Comparison of ENCODE assay signal across 8 cellular contexts in genomic region chr3:74127261-74127660, GRCh38.
"Had no signal": no experiment of that assay in that cellular context is flagged by ENCODE, and none has a peak within 500 bp of the region (broad histone marks: within the 10 kb centered on the region; RNA-seq: fewer than 3 reads in every experiment).

No MANE protein-coding gene starts in this region.

- H3K4me3 ChIP-seq: GM23248, GM23338, HAP-1 had no signal

- H3K4me3 Mint-ChIP-seq: GM23338, H9, HFFc6 had no signal

- DNase-seq: GM23248, GOT3, H7, H9, HCEC 1CT, HFFc6 had no signal

- H3K27ac Mint-ChIP-seq: GM23338, H9, HFFc6 had no signal
